Comparison of ENCODE assay signal across 1 cellular context in the genomic region with DNA sequence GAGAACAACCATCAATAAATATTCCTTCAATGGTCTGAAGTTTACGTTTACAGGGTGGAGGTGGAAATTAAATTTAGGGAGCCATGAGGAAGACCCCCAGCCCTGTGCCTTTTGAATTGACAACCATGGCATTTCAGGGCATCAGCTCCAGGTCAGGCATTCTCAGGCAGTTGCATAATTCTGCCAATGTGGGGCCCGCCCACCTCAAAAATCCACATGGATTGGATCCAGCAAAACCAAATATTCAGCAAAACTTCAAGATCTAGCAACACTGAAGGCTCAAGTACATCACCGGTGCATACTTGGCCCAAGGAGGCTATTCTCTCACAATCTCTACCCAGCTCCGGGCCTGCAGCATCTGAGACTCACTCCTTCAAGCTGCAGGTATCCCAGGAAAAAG.
TF ChIP-seq lines count a peak whose summit lies in the region.

No MANE protein-coding gene starts in this region.

TF ChIP-seq in HepG2, 621 proteins besides CTCF, POLR2A, EP300 and RAD21:
- TF ChIP-seq TEF (CRISPR knock-in tag; IDR thresholded peaks at IDR 0.05) (peak; percentile 48; the same call in 1 of the 2 replicates), SALL1 (CRISPR knock-in tag; IDR thresholded peaks at IDR 0.05) (0 out of 2 replicates have a peak, but pooled peaks have one; percentile 9), SATB2 (CRISPR knock-in tag; IDR thresholded peaks at IDR 0.05) (no peak), HOXA5 (CRISPR knock-in tag; IDR thresholded peaks at IDR 0.05) (no peak), KDM2A (CRISPR knock-in tag; IDR thresholded peaks at IDR 0.05; ENCODE audit: borderline replicate concordance, low read depth) (no peak), CEBPG (CRISPR knock-in tag; IDR thresholded peaks at IDR 0.05) (0 out of 2 replicates have a peak, but pooled peaks have one; percentile 4)
- TF ChIP-seq, protein P1, sequence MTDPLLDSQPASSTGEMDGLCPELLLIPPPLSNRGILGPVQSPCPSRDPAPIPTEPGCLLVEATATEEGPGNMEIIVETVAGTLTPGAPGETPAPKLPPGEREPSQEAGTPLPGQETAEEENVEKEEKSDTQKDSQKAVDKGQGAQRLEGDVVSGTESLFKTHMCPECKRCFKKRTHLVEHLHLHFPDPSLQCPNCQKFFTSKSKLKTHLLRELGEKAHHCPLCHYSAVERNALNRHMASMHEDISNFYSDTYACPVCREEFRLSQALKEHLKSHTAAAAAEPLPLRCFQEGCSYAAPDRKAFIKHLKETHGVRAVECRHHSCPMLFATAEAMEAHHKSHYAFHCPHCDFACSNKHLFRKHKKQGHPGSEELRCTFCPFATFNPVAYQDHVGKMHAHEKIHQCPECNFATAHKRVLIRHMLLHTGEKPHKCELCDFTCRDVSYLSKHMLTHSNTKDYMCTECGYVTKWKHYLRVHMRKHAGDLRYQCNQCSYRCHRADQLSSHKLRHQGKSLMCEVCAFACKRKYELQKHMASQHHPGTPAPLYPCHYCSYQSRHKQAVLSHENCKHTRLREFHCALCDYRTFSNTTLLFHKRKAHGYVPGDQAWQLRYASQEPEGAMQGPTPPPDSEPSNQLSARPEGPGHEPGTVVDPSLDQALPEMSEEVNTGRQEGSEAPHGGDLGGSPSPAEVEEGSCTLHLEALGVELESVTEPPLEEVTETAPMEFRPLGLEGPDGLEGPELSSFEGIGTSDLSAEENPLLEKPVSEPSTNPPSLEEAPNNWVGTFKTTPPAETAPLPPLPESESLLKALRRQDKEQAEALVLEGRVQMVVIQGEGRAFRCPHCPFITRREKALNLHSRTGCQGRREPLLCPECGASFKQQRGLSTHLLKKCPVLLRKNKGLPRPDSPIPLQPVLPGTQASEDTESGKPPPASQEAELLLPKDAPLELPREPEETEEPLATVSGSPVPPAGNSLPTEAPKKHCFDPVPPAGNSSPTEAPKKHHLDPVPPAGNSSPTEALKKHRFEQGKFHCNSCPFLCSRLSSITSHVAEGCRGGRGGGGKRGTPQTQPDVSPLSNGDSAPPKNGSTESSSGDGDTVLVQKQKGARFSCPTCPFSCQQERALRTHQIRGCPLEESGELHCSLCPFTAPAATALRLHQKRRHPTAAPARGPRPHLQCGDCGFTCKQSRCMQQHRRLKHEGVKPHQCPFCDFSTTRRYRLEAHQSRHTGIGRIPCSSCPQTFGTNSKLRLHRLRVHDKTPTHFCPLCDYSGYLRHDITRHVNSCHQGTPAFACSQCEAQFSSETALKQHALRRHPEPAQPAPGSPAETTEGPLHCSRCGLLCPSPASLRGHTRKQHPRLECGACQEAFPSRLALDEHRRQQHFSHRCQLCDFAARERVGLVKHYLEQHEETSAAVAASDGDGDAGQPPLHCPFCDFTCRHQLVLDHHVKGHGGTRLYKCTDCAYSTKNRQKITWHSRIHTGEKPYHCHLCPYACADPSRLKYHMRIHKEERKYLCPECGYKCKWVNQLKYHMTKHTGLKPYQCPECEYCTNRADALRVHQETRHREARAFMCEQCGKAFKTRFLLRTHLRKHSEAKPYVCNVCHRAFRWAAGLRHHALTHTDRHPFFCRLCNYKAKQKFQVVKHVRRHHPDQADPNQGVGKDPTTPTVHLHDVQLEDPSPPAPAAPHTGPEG (CRISPR knock-in tag; IDR thresholded peaks at IDR 0.05) = peak; percentile 92
